In the genomic region with DNA sequence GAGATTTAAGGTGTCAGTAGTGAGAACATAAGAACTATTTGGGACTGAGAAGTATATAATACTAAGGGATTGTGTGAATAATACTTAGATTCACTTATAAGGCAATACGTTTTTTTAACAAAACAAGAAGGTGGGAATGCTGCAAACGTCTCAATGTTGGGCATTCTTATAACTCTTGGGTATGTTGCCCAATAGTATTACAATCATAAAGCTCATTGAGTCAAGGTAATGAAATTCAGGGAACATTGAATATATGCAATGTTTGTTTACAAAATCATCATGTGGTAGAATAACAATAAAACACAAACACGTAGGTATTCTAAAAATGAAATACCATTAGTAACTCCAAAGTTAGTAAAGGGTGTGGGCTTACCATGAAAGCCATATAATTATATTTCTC, we compare ENCODE assay signal across 20 cellular contexts.
DNase-seq lines count a peak whose midpoint lies in the region; ATAC-seq and TF ChIP-seq lines count a peak whose summit lies in the region.
"Had no signal": no experiment of that assay in that cellular context is flagged by ENCODE, and none has a peak within 500 bp of the region (broad histone marks: within the 10 kb centered on the region; RNA-seq: fewer than 3 reads in every experiment).

No MANE protein-coding gene starts in this region.

- no peak for TF ChIP-seq POLR2A in IMR-90 (IDR thresholded peaks at IDR 0.05; ENCODE audit: low read depth, low read length)

- H3K9me3 ChIP-seq in SK-N-SH (no peaks in the 10 kb centered on the region), IMR-90 (ENCODE audit: control insufficient read depth, insufficient read depth, low read length) (no peaks in the 10 kb centered on the region)
- H3K9me3 ChIP-seq: BE2C had no signal

- H3K27me3 ChIP-seq in SK-N-SH (ENCODE audit: insufficient read depth) (no peaks in the 10 kb centered on the region), IMR-90 (ENCODE audit: control insufficient read depth, insufficient read depth, low read length) (no peaks in the 10 kb centered on the region)
- H3K27me3 ChIP-seq: BE2C had no signal

- H2AK5ac ChIP-seq in IMR-90 (ENCODE audit: low read depth, low read length) = no peak overlapping the region

- H4K8ac ChIP-seq in IMR-90 (ENCODE audit: low read depth in 2 of 2, low read length in 2 of 2) = peak overlapping the region in 1 of 2 experiments; percentile 68; a peak in 2 of 4 replicates

- no peak overlapping the region for H3K23ac ChIP-seq in IMR-90 (ENCODE audit: low read depth, low read length)

- peak overlapping the region; percentile 48 to 69; a peak in 3 of 4 replicates for H3K27ac ChIP-seq in SK-N-SH (ENCODE audit: low read depth in 2 of 2, low read length in 1 of 2)
- no peak overlapping the region for H3K27ac ChIP-seq in IMR-90 (ENCODE audit: insufficient read depth, low read length)
- H3K27ac ChIP-seq: 22Rv1, KMS-11 had no signal

- dilution Hi-C loops in IMR-90 (cut with HindIII; ENCODE audit: low sequenced_read_pairs, unreplicated experiment) = no loop called here

- H3K4me1 Mint-ChIP-seq in chondrocyte (ENCODE audit: low read depth) = peaks cover 26% of the 10 kb centered on the region
- H3K4me1 Mint-ChIP-seq in activated naive CD8-positive, alpha-beta T cell treated with anti-CD3 and anti-CD28 coated beads, Interleukin-2, amount 50 U/mL, for 24 hours = no peaks in the 10 kb centered on the region
- H3K4me1 Mint-ChIP-seq: CD4-positive, CD25-positive, alpha-beta regulatory T cell had no signal

- no peak overlapping the region for H3K4ac ChIP-seq in IMR-90 (ENCODE audit: low read depth, low read length)

- no peak overlapping the region for H2AK9ac ChIP-seq in IMR-90 (replicated peaks; ENCODE audit: low read depth, low read length, poor library complexity)

- 81% methylated on average over 3 of the region's 3 CpGs for WGBS in SK-N-SH (ENCODE audit: low lambda C conversion rate)
- WGBS in IMR-90 (ENCODE audit: extremely low coverage in 2 of 2, insufficient read length in 1 of 2), 2 experiments = no CpG with 5 or more reads among the region's 3 CpGs

- H3K14ac ChIP-seq in IMR-90 (replicated peaks; ENCODE audit: low read depth, low read length) = no peak overlapping the region

- H2BK5ac ChIP-seq in IMR-90 (ENCODE audit: low read depth, low read length, poor library complexity, severe bottlenecking) = peak overlapping the region; percentile 99

- no peaks in the 10 kb centered on the region for H3K27me3 Mint-ChIP-seq in chondrocyte (ENCODE audit: low read depth)
- H3K27me3 Mint-ChIP-seq in activated naive CD8-positive, alpha-beta T cell treated with anti-CD3 and anti-CD28 coated beads, Interleukin-2, amount 50 U/mL, for 24 hours = no peaks in the 10 kb centered on the region
- H3K27me3 Mint-ChIP-seq: CD4-positive, CD25-positive, alpha-beta regulatory T cell had no signal

- peak overlapping the region; percentile 26; the same call in 1 of the 2 replicates for H3K56ac ChIP-seq in IMR-90 (ENCODE audit: extremely low read depth, insufficient read depth, low read length)

- POLR2A ChIA-PET in SK-N-SH (lab: Yijun Ruan, JAX) = no interaction called here
- POLR2A ChIA-PET in IMR-90 (lab: Charles Lee; ENCODE audit: unreplicated experiment) = no interaction called here

- H3K4me1 ChIP-seq in SK-N-SH (ENCODE audit: control insufficient read depth in 1 of 2, insufficient read depth in 2 of 2, low read depth in 1 of 2, low read length in 1 of 2) (peaks cover 0 to 10% of the 10 kb centered on the region in 2 experiments; a peak in 1 of 4 replicates), IMR-90 (ENCODE audit: control insufficient read depth, insufficient read depth, low read length) (peaks cover 4% of the 10 kb centered on the region; the same call in 1 of the 2 replicates)
- H3K4me1 ChIP-seq: BE2C had no signal

- no peak overlapping the region; the same call in 1 of the 2 replicates for H4K91ac ChIP-seq in IMR-90 (ENCODE audit: insufficient read depth, low read depth, low read length)

- H2BK15ac ChIP-seq in IMR-90 (ENCODE audit: low read depth, low read length) = no peak overlapping the region

- in situ Hi-C loops in IMR-90 (cut with MboI; ENCODE audit: low sequenced_read_pairs) = no loop called here

- H3K79me2 ChIP-seq in SK-N-SH (ENCODE audit: insufficient read depth) = no peaks in the 10 kb centered on the region

- H2AFZ ChIP-seq in SK-N-SH (ENCODE audit: low read depth) (no peak overlapping the region), IMR-90 (replicated peaks; ENCODE audit: low read length, poor library complexity) (no peak overlapping the region)

- TF ChIP-seq CTCF in SK-N-SH (IDR thresholded peaks at IDR 0.05) (no peak), IMR-90 (conservative IDR thresholded peaks at IDR 0.05; ENCODE audit: low read depth, low read length) (no peak), chondrocyte (IDR thresholded peaks at IDR 0.05) (no peak)

- BruUV-seq in IMR-90 (replicated peaks; lab: Mats Ljungman, UMichigan) = no TSS peak

- no peaks in the 10 kb centered on the region for H3K79me1 ChIP-seq in IMR-90 (ENCODE audit: low read depth in 1 of 2, low read length in 2 of 2)

- no peak for TF ChIP-seq EP300 in SK-N-SH (IDR thresholded peaks at IDR 0.05; ENCODE audit: borderline replicate concordance in 1 of 2, low read depth in 1 of 2, low read length in 1 of 2)

- no peak for ATAC-seq in SK-N-SH treated with all-trans-retinoic acid at 6 μM for 48 hours
- no peak for ATAC-seq in IMR-90 (ENCODE audit: low read depth)
- ATAC-seq in left ventricle myocardium superior = no peak
- no peak for ATAC-seq in HG02884 (IDR thresholded peaks at IDR 0.05; ENCODE audit: unreplicated experiment)
- no peak for ATAC-seq in activated naive CD8-positive, alpha-beta T cell treated with anti-CD3 and anti-CD28 coated beads, Interleukin-2, amount 50 U/mL, for 24 hours

- no peak for TF ChIP-seq RAD21 in SK-N-SH (IDR thresholded peaks at IDR 0.05; ENCODE audit: low read length)
- TF ChIP-seq RAD21 in IMR-90 (IDR thresholded peaks at IDR 0.05; ENCODE audit: low read length) = no peak

- H3K18ac ChIP-seq in IMR-90 (ENCODE audit: low read depth, low read length) = no peak overlapping the region; the same call in 1 of the 2 replicates

- no peak overlapping the region for H2BK20ac ChIP-seq in IMR-90 (ENCODE audit: low read depth, low read length)

- no peak for DNase-seq in SK-N-SH
- no peak for DNase-seq in IMR-90
- DNase-seq in chondrocyte (ENCODE audit: low spot score) = no peak
- no peak for DNase-seq in left ventricle myocardium superior
- DNase-seq in DMS 273 (lab: John Stamatoyannopoulos, UW; ENCODE audit: unreplicated experiment) = no peak
- no peak for DNase-seq in activated naive CD8-positive, alpha-beta T cell treated with anti-CD3 and anti-CD28 coated beads, Interleukin-2, amount 50 U/mL, for 24 hours
- DNase-seq: BE2C; CD4-positive, CD25-positive, alpha-beta regulatory T cell; DMS53; GOT3; NCI-H1417; NCI-H187; NCI-H2107; NCI-H510A treated with DMSO at 0.1 percent for 48 hours; NCI-H774; SHP77 had no signal

- H3K9me3 Mint-ChIP-seq in chondrocyte (ENCODE audit: low read depth) = no peaks in the 10 kb centered on the region
- no peaks in the 10 kb centered on the region for H3K9me3 Mint-ChIP-seq in activated naive CD8-positive, alpha-beta T cell treated with anti-CD3 and anti-CD28 coated beads, Interleukin-2, amount 50 U/mL, for 24 hours

- H2BK120ac ChIP-seq in IMR-90 (ENCODE audit: low read depth, low read length) = peak overlapping the region; percentile 42; the same call in 1 of the 2 replicates

- H4K5ac ChIP-seq in IMR-90 (ENCODE audit: low read depth, low read length) = no peak overlapping the region

- H3K27ac Mint-ChIP-seq in chondrocyte (ENCODE audit: unreplicated experiment) = peak overlapping the region; percentile 32
- no peak overlapping the region for H3K27ac Mint-ChIP-seq in activated naive CD8-positive, alpha-beta T cell treated with anti-CD3 and anti-CD28 coated beads, Interleukin-2, amount 50 U/mL, for 24 hours

- no peaks in the 10 kb centered on the region for H3K36me3 Mint-ChIP-seq in chondrocyte (ENCODE audit: low read depth)
- no peaks in the 10 kb centered on the region for H3K36me3 Mint-ChIP-seq in activated naive CD8-positive, alpha-beta T cell treated with anti-CD3 and anti-CD28 coated beads, Interleukin-2, amount 50 U/mL, for 24 hours (ENCODE audit: low read depth)
- H3K36me3 Mint-ChIP-seq: CD4-positive, CD25-positive, alpha-beta regulatory T cell had no signal

- H3K4me3 ChIP-seq in SK-N-SH (ENCODE audit: low read depth in 2 of 2, low read length in 1 of 2) = no peak overlapping the region
- H3K4me3 ChIP-seq in IMR-90 (ENCODE audit: insufficient read depth, low read depth, low read length) = no peak overlapping the region

- H3K36me3 ChIP-seq in SK-N-SH (replicated peaks in 1 of 2; ENCODE audit: control insufficient read depth in 1 of 2, insufficient read depth in 2 of 2, low read length in 1 of 2) = no peaks in the 10 kb centered on the region
- H3K36me3 ChIP-seq in IMR-90 (ENCODE audit: control insufficient read depth, insufficient read depth, low read length) = no peaks in the 10 kb centered on the region
- H3K36me3 ChIP-seq: BE2C had no signal

- CTCF ChIA-PET in SK-N-SH (lab: Yijun Ruan, JAX) = interaction anchor here (0.6 kb wide), 1 partner anchor 1220 kb away, joined by 3 read pairs; no protein-coding TSS in a partner anchor
- CTCF ChIA-PET in IMR-90 (lab: Yijun Ruan, JAX) = no interaction called here

- intact Hi-C loops in IMR-90 (cut with micrococcal nuclease) (loop anchor here (2.0 to 5.0 kb wide), 2 partner anchors 23 to 610 kb away; no protein-coding TSS in a partner anchor), left ventricle myocardium superior (cut with micrococcal nuclease) (no loop called here)

- H3F3A ChIP-seq in SK-N-SH (replicated peaks; ENCODE audit: insufficient read depth) = no peaks in the 10 kb centered on the region

- no peak overlapping the region for H3K4me3 Mint-ChIP-seq in chondrocyte (ENCODE audit: unreplicated experiment)
- H3K4me3 Mint-ChIP-seq in activated naive CD8-positive, alpha-beta T cell treated with anti-CD3 and anti-CD28 coated beads, Interleukin-2, amount 50 U/mL, for 24 hours = no peak overlapping the region
- H3K4me3 Mint-ChIP-seq: CD4-positive, CD25-positive, alpha-beta regulatory T cell had no signal

- no peak overlapping the region for H3K9ac ChIP-seq in SK-N-SH
- H3K9ac ChIP-seq in IMR-90 (ENCODE audit: low read depth, low read length) = no peak overlapping the region
- H3K9ac ChIP-seq: KMS-11 had no signal

- no peaks in the 10 kb centered on the region for H4K20me1 ChIP-seq in SK-N-SH (ENCODE audit: insufficient read depth)
- no peaks in the 10 kb centered on the region for H4K20me1 ChIP-seq in IMR-90 (ENCODE audit: insufficient read depth, low read length)

- no peak overlapping the region for H3K4me2 ChIP-seq in SK-N-SH
- no peak overlapping the region for H3K4me2 ChIP-seq in IMR-90 (ENCODE audit: low read depth, low read length)
- H3K4me2 ChIP-seq: KMS-11 had no signal

- H3K9me1 ChIP-seq in IMR-90 (ENCODE audit: insufficient read depth, low read length) = peaks cover 2% of the 10 kb centered on the region; the same call in 1 of the 2 replicates

- no peaks in the 10 kb centered on the region for H3K9me2 ChIP-seq in SK-N-SH

TF ChIP-seq in SK-N-SH, 30 proteins besides CTCF, POLR2A, EP300 and RAD21 (continues in another document):
- TF ChIP-seq NFIC (IDR thresholded peaks at IDR 0.05; ENCODE audit: borderline replicate concordance) = no peak

TF ChIP-seq in SK-N-SH treated with all-trans-retinoic acid at 6 μM for 48 hours, 23 proteins besides CTCF, POLR2A, EP300 and RAD21 (continues in another document):
- TF ChIP-seq ZC3H10 (CRISPR knock-in tag; IDR thresholded peaks at IDR 0.05) = no peak

TF ChIP-seq in IMR-90, 13 proteins besides CTCF, POLR2A, EP300 and RAD21 (continues in another document):
- no peak for TF ChIP-seq CHD1 (IDR thresholded peaks at IDR 0.05; ENCODE audit: low read depth, low read length)
